ENCODE assay signal across 8 cellular contexts in the genomic region with DNA sequence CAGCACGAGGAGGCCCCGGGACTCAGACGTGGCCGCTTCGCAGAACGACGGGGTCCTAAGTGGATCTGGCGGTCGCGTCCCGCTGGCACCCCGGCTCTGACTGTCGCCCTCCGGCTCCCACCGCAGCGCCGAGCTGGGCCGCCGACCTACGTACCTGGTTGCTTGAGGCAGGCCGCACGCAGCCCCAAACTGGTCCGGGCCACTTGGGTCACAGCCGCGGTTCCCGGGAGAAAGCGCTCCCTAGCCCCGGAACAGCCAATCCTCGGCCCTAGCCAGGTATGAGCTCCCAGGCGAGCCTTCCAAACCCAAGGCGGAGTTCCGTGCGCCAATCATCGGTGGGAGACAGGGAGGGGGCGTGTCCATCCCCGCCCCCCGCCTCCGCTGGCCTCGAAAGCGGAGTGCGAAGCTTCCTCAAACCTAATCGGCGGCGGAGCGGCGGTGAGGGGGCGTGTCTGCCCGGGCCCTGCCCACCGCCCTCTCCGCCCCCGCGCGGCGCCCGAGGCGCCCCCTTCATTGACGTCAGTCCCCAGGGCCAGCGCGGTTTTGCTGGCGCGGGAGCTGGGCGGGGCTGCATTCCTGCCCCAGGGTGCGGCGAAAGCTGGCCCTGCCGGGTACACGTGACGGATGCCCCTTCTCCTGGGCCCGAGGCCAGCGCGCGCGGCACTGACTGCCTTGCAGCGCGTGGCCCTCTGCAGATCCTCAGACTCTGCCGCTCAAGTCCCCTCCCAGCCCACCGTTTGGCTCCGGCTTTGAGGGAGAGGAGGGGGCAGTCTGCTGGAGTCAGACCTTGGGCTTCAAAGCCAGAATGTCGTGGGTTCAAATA. TPM values are rescaled to one million over a fixed set of nuclear protein-coding genes. Genes with fewer than 3 reads are reported as not detected.
DNase-seq lines count a peak whose midpoint lies in the region; ATAC-seq and TF ChIP-seq lines count a peak whose summit lies in the region.

A gene with protein sequence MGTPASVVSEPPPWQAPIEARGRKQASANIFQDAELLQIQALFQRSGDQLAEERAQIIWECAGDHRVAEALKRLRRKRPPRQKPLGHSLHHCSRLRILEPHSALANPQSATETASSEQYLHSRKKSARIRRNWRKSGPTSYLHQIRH (minus strand): TSS at position 280 of the 823 bp plus-strand sequence. CDS start 7,336 bp downstream, outside the sequence.

- no peaks in the 10 kb centered on the region for H3K9me3 ChIP-seq in fibroblast of lung (ENCODE audit: control insufficient read depth, insufficient read depth, low read depth, low read length)
- H3K9me3 ChIP-seq in naive thymus-derived CD4-positive, alpha-beta T cell (ENCODE audit: control insufficient read depth in 2 of 3, low read length in 3 of 3): no peaks in the 10 kb centered on the region

- peaks cover 11% of the 10 kb centered on the region for H3F3A ChIP-seq in GM23338 (replicated peaks; ENCODE audit: low read depth)

- no peaks in the 10 kb centered on the region for H3K9me3 Mint-ChIP-seq in GM23338
- H3K9me3 Mint-ChIP-seq in naive thymus-derived CD4-positive, alpha-beta T cell: peaks cover 0 to 1% (median 0%) of the 10 kb centered on the region in 11 donors
- H3K9me3 Mint-ChIP-seq in stimulated activated memory B cell treated with anti-CD40 and anti-IgM and Interleukin-4, amounts not matched to agents 10 μg/mL and 1 μg/mL and 100 μg/mL, for 72 hours: no peaks in the 10 kb centered on the region

- H3K9me2 ChIP-seq in GM23338 (ENCODE audit: insufficient read depth): no peaks in the 10 kb centered on the region

- H3K4me1 ChIP-seq in GM23338 (ENCODE audit: insufficient read depth) (peaks cover 25% of the 10 kb centered on the region), fibroblast of lung (ENCODE audit: control insufficient read depth, extremely low read depth, insufficient read depth, low read length) (peaks cover 25% of the 10 kb centered on the region)
- H3K4me1 ChIP-seq in naive thymus-derived CD4-positive, alpha-beta T cell (ENCODE audit: control insufficient read depth in 2 of 2, insufficient read depth in 2 of 2, low read length in 2 of 2): peaks cover 5 to 25% of the 10 kb centered on the region in 2 donors

- H3K4me3 ChIP-seq in GM23338 (peak within 1 kb of the TSS; percentile 82), fibroblast of lung (replicated peaks in 1 of 4; ENCODE audit: control extremely low read depth in 1 of 4, insufficient read depth in 1 of 4, low read depth in 3 of 4, low read length in 4 of 4) (peak within 1 kb of the TSS; percentile 28 to 92 (median 76))
- peak within 1 kb of the TSS; percentile 80 for H3K4me3 ChIP-seq in naive thymus-derived CD4-positive, alpha-beta T cell (ENCODE audit: low read length)

- H3K4me1 Mint-ChIP-seq in GM23338: peaks cover 20% of the 10 kb centered on the region
- H3K4me1 Mint-ChIP-seq in naive thymus-derived CD4-positive, alpha-beta T cell: peaks cover 9 to 30% (median 19%) of the 10 kb centered on the region in 7 donors
- H3K4me1 Mint-ChIP-seq in stimulated activated memory B cell treated with anti-CD40 and anti-IgM and Interleukin-4, amounts not matched to agents 10 μg/mL and 1 μg/mL and 100 μg/mL, for 72 hours: peaks cover 14% of the 10 kb centered on the region

- intact Hi-C loops in naive thymus-derived CD4-positive, alpha-beta T cell (cut with micrococcal nuclease): loop anchor here (1.0 to 5.0 kb wide), 14 partner anchors 11 to 447 kb away; partner anchors contain the start of genes GOLGA7B (in 2 of the 2), MMS19 (in 2 of the 2), PI4K2A (in 2 of the 2) and R3HCC1L (in 2 of the 2)

- H3K4me2 ChIP-seq in GM23338 (peak within 1 kb of the TSS; percentile 96), fibroblast of lung (ENCODE audit: extremely low read depth, insufficient read depth, low read length) (peak within 1 kb of the TSS; percentile 85)

- no peaks in the 10 kb centered on the region for H3K36me3 Mint-ChIP-seq in GM23338 (ENCODE audit: low read depth)
- H3K36me3 Mint-ChIP-seq in naive thymus-derived CD4-positive, alpha-beta T cell: no peaks in the 10 kb centered on the region
- H3K36me3 Mint-ChIP-seq in stimulated activated memory B cell treated with anti-CD40 and anti-IgM and Interleukin-4, amounts not matched to agents 10 μg/mL and 1 μg/mL and 100 μg/mL, for 72 hours: no peaks in the 10 kb centered on the region

- peak within 1 kb of the TSS; percentile 96 for H3K27ac Mint-ChIP-seq in GM23338
- H3K27ac Mint-ChIP-seq in naive thymus-derived CD4-positive, alpha-beta T cell: peak within 1 kb of the TSS; percentile 28 to 96 (median 91)
- peak within 1 kb of the TSS; percentile 58 for H3K27ac Mint-ChIP-seq in stimulated activated memory B cell treated with anti-CD40 and anti-IgM and Interleukin-4, amounts not matched to agents 10 μg/mL and 1 μg/mL and 100 μg/mL, for 72 hours

- H3K27ac ChIP-seq in GM23338 (ENCODE audit: low read depth) (peak within 1 kb of the TSS; percentile 95), fibroblast of lung (ENCODE audit: insufficient read depth, low read length) (peak within 1 kb of the TSS; percentile 93)
- peak within 1 kb of the TSS; percentile 81 for H3K27ac ChIP-seq in naive thymus-derived CD4-positive, alpha-beta T cell (ENCODE audit: low read depth, low read length)

- no peaks in the 10 kb centered on the region for H3K36me3 ChIP-seq in GM23338 (ENCODE audit: insufficient read depth)
- no peaks in the 10 kb centered on the region for H3K36me3 ChIP-seq in fibroblast of lung (ENCODE audit: control insufficient read depth, insufficient read depth, low read length)
- no peaks in the 10 kb centered on the region for H3K36me3 ChIP-seq in naive thymus-derived CD4-positive, alpha-beta T cell (ENCODE audit: control insufficient read depth in 2 of 3, insufficient read depth in 3 of 3, low read length in 3 of 3)

- TF ChIP-seq CTCF in GM23338 (conservative IDR thresholded peaks at IDR 0.05; ENCODE audit: low read depth in 2 of 2) (no peak), fibroblast of lung (conservative IDR thresholded peaks at IDR 0.05 in 1 of 2, IDR thresholded peaks at IDR 0.05 in 1 of 2; ENCODE audit: low read depth in 1 of 2, low read length in 2 of 2) (no peak)

- H3K9ac ChIP-seq in fibroblast of lung (ENCODE audit: insufficient read depth, low read length): peak within 1 kb of the TSS; percentile 81

- peaks cover 8% of the 10 kb centered on the region for H3K27me3 Mint-ChIP-seq in GM23338 (ENCODE audit: insufficient read depth, low read depth, poor library complexity)
- peaks cover 0 to 2% (median 0%) of the 10 kb centered on the region in 5 donors for H3K27me3 Mint-ChIP-seq in naive thymus-derived CD4-positive, alpha-beta T cell
- no peaks in the 10 kb centered on the region for H3K27me3 Mint-ChIP-seq in stimulated activated memory B cell treated with anti-CD40 and anti-IgM and Interleukin-4, amounts not matched to agents 10 μg/mL and 1 μg/mL and 100 μg/mL, for 72 hours

- H3K27me3 ChIP-seq in GM23338 (ENCODE audit: insufficient read depth): no peaks in the 10 kb centered on the region
- no peaks in the 10 kb centered on the region for H3K27me3 ChIP-seq in fibroblast of lung (ENCODE audit: control insufficient read depth, insufficient read depth, low read length)
- H3K27me3 ChIP-seq in naive thymus-derived CD4-positive, alpha-beta T cell (ENCODE audit: control insufficient read depth in 2 of 2, insufficient read depth in 2 of 2, low read length in 2 of 2): no peaks in the 10 kb centered on the region

- H4K20me1 ChIP-seq in GM23338 (replicated peaks; ENCODE audit: insufficient read depth): peaks cover 13% of the 10 kb centered on the region
- H4K20me1 ChIP-seq in fibroblast of lung (ENCODE audit: control insufficient read depth, extremely low read depth, insufficient read depth, low read length): no peaks in the 10 kb centered on the region

- H3K4me3 Mint-ChIP-seq in GM23338: peak within 1 kb of the TSS; percentile 93
- H3K4me3 Mint-ChIP-seq in naive thymus-derived CD4-positive, alpha-beta T cell: peak within 1 kb of the TSS; percentile 85 to 90 (median 88)
- H3K4me3 Mint-ChIP-seq in stimulated activated memory B cell treated with anti-CD40 and anti-IgM and Interleukin-4, amounts not matched to agents 10 μg/mL and 1 μg/mL and 100 μg/mL, for 72 hours: peak within 1 kb of the TSS; percentile 88

- H3K79me2 ChIP-seq in GM23338 (replicated peaks; ENCODE audit: insufficient read depth) (peaks cover 18% of the 10 kb centered on the region), fibroblast of lung (ENCODE audit: control insufficient read depth, insufficient read depth, low read length) (peaks cover 31% of the 10 kb centered on the region)

- CTCF ChIA-PET in naive thymus-derived CD4-positive, alpha-beta T cell (lab: Charles Lee): interaction anchor here (0.6 to 5.1 kb wide), 10 partner anchors 10 to 1399 kb away, joined by 3 to 19 read pairs (median 6); no protein-coding TSS in a partner anchor

- DNase-seq in Daoy (ENCODE audit: low read depth) (peak; percentile 97), GM23338 (ENCODE audit: low spot score) (peak; percentile 99), Kasumi-1 (lab: John Stamatoyannopoulos, UW) (peak; percentile 98 to 99), RKO (ENCODE audit: low spot score) (peak; percentile 96), fibroblast of lung (ENCODE audit: low read depth in 2 of 2) (peak; percentile 96 to 98)
- DNase-seq in activated T-helper 1 cell treated with anti-CD3 and anti-CD28 coated beads, Interleukin-2, amount 50 U/mL, for 16 hours (ENCODE audit: low read depth in 1 of 2, low spot score in 1 of 2): peak; percentile 85 to 93
- DNase-seq in naive thymus-derived CD4-positive, alpha-beta T cell: peak; percentile 94 to 97 (median 96)

- peak; percentile 90 for ATAC-seq in GM23338
- peak; percentile 97 for ATAC-seq in naive thymus-derived CD4-positive, alpha-beta T cell
- ATAC-seq in stimulated activated memory B cell treated with anti-CD40 and anti-IgM and Interleukin-4, amounts not matched to agents 10 μg/mL and 1 μg/mL and 100 μg/mL, for 72 hours: peak; percentile 95

- H2AFZ ChIP-seq in GM23338 (peak within 1 kb of the TSS; percentile 98), fibroblast of lung (ENCODE audit: low read length) (no peak within 1 kb of the TSS)

- POLR2A ChIA-PET in naive thymus-derived CD4-positive, alpha-beta T cell (lab: Charles Lee): interaction anchor here (0.5 to 3.6 kb wide), 16 partner anchors 10 to 368 kb away, joined by 3 to 44 read pairs (median 4); partner anchors contain the start of genes FRAT1, MARVELD1, MORN4 and RRP12

TF ChIP-seq in GM23338, 12 proteins besides CTCF, POLR2A, EP300 and RAD21 (continues in another document):
- TF ChIP-seq NANOG (IDR thresholded peaks at IDR 0.05; ENCODE audit: borderline replicate concordance) (no peak), STAT1 (IDR thresholded peaks at IDR 0.05; ENCODE audit: unreplicated experiment) (no peak)

RNA-seq across cellular contexts. Expression of the gene that starts here (rescaled TPM):
- 4.4 and 5.7 TPM in 2 replicates for total RNA-seq in Daoy (2014; rRNA removed; shearing (Covaris generic))
- total RNA-seq in GM23338 (2014; rRNA removed; shearing (Covaris generic)): 7.4 and 8.2 TPM in 2 replicates
- polyA plus RNA-seq in GM23338 (2016; fragmentation: Nextera tagmentation; extraction: Ambion mirVana): 7.6 and 8.9 TPM in 2 replicates
- total RNA-seq in fibroblast of lung: 31.8 and 77.5 TPM in 2 replicates
- 14.3 and 14.9 TPM in 2 replicates for polyA plus RNA-seq in fibroblast of lung
- polyA plus RNA-seq in fibroblast of lung (2012): 25.4 and 27.1 TPM in 2 replicates
- polyA minus RNA-seq in fibroblast of lung (ENCODE audit: low replicate concordance): 21.2 and 26.7 TPM in 2 replicates
- total RNA-seq in naive thymus-derived CD4-positive, alpha-beta T cell: 10 to 100 TPM in 1 of 5 experiments, 1 to 10 TPM in 3, under 1 TPM in 1; 0.65 to 10.6 (median 2.5) TPM
- polyA plus RNA-seq in naive thymus-derived CD4-positive, alpha-beta T cell: 1 to 10 TPM; 1.4 to 1.9 TPM

Comparison
In these comparisons a context has a peak if more than half of its experiments do, and no peak if none do; other contexts are left out.
1. Peak in every context shown above with its lines: DNase-seq, ATAC-seq, H3K4me3 ChIP-seq and H3K27ac ChIP-seq.